12 cellular contexts compared by ENCODE assay signal in genomic region chr22:46110215-46110614, GRCh38. TPM values are rescaled to one million over a fixed set of nuclear protein-coding genes. Genes with fewer than 3 reads are reported as not detected.
DNase-seq lines count a peak whose midpoint lies in the region; ATAC-seq and TF ChIP-seq lines count a peak whose summit lies in the region.
"Had no signal": no experiment of that assay in that cellular context is flagged by ENCODE, and none has a peak within 500 bp of the region (broad histone marks: within the 10 kb centered on the region; RNA-seq: fewer than 3 reads in every experiment).

No MANE protein-coding gene starts in this region.

- no peak overlapping the region for H2BK5ac ChIP-seq in mesendoderm (ENCODE audit: low read length)

- no peak overlapping the region for H4K8ac ChIP-seq in mesendoderm (ENCODE audit: low read depth, low read length)

- H3K27ac Mint-ChIP-seq in HFFc6, result peak overlapping the region; percentile 49

- no peak overlapping the region for H2BK120ac ChIP-seq in mesendoderm (ENCODE audit: low read depth, low read length)

- intact Hi-C loops in breast epithelium (cut with DNase I; ENCODE audit: low total_unique reads), result loop anchor here (5.0 kb wide), 1 partner anchor 1032 kb away; no protein-coding TSS in a partner anchor

- H3K36me3 ChIP-seq in breast epithelium (no peaks in the 10 kb centered on the region), mesendoderm (ENCODE audit: control insufficient read depth, insufficient read depth, low read length) (no peaks in the 10 kb centered on the region)

- H4K5ac ChIP-seq in mesendoderm (ENCODE audit: low read length), result no peak overlapping the region

- H2BK15ac ChIP-seq in mesendoderm (replicated peaks; ENCODE audit: low read depth), result no peak overlapping the region

- POLR2A ChIA-PET in AG04450 (lab: Yijun Ruan, JAX), result no interaction called here

- peak overlapping the region; percentile 58 for H3K56ac ChIP-seq in mesendoderm (ENCODE audit: low read length)

- peaks cover 10% of the 10 kb centered on the region; the same call in 1 of the 2 replicates for H3K36me3 Mint-ChIP-seq in HFFc6 (ENCODE audit: low read depth)

- no peaks in the 10 kb centered on the region for H3K79me2 ChIP-seq in mesendoderm (ENCODE audit: control insufficient read depth, insufficient read depth, low read length)

- no peaks in the 10 kb centered on the region; the same call in 1 of the 2 replicates for H3K9me3 Mint-ChIP-seq in HFFc6

- H3K79me1 ChIP-seq in mesendoderm (ENCODE audit: low read length), result no peaks in the 10 kb centered on the region

- no peak overlapping the region for H3K4ac ChIP-seq in mesendoderm (ENCODE audit: low read depth, low read length)

- peaks cover 48% of the 10 kb centered on the region for H3K27me3 Mint-ChIP-seq in HFFc6 (ENCODE audit: insufficient read depth)

- H3K4me1 Mint-ChIP-seq in HFFc6 (ENCODE audit: low read depth), result peaks cover 35% of the 10 kb centered on the region

- WGBS in mesendoderm (ENCODE audit: extremely low coverage, insufficient coverage, low lambda C conversion rate), result no CpG with 5 or more reads among the region's 9 CpGs

- H3K27me3 ChIP-seq in AG04450 (ENCODE audit: control insufficient read depth, insufficient read depth, low read length) (no peaks in the 10 kb centered on the region), breast epithelium (no peaks in the 10 kb centered on the region), mesendoderm (ENCODE audit: insufficient read depth, low read length, poor library complexity) (no peaks in the 10 kb centered on the region)

- no peaks in the 10 kb centered on the region; the same call in 1 of the 2 replicates for H3K9me3 ChIP-seq in AG04450 (ENCODE audit: control insufficient read depth, insufficient read depth, low read length)
- no peaks in the 10 kb centered on the region for H3K9me3 ChIP-seq in breast epithelium

- ATAC-seq in HG02588 (IDR thresholded peaks at IDR 0.05; ENCODE audit: unreplicated experiment) (no peak), GM21723 (IDR thresholded peaks at IDR 0.05; ENCODE audit: unreplicated experiment) (no peak), HG02852 (IDR thresholded peaks at IDR 0.05; ENCODE audit: unreplicated experiment) (no peak)

- H2AK5ac ChIP-seq in mesendoderm (ENCODE audit: low read length), result no peak overlapping the region

- H3K27ac ChIP-seq in AG04450 (ENCODE audit: low read depth, low read length) (peak overlapping the region; percentile 31), breast epithelium (peak overlapping the region; percentile 99 to 100), mesendoderm (ENCODE audit: low read depth, low read length) (no peak overlapping the region)
- H3K27ac ChIP-seq: HL-60 had no signal

- CTCF ChIA-PET in AG04450 (lab: Charles Lee), result interaction anchor here (0.6 to 3.4 kb wide), 2 partner anchors 79 to 104 kb away, joined by 3 to 17 read pairs; no protein-coding TSS in a partner anchor

- TF ChIP-seq CTCF in AG04450 (IDR thresholded peaks at IDR 0.05; ENCODE audit: low read depth, low read length) (no peak), HFFc6 (IDR thresholded peaks at IDR 0.05) (no peak), breast epithelium (IDR thresholded peaks at IDR 0.05) (no peak)

- no peak overlapping the region for H3K18ac ChIP-seq in mesendoderm (ENCODE audit: low read length)

- H3K4me3 ChIP-seq in AG04450 (ENCODE audit: low read depth, low read length) (no peak overlapping the region), breast epithelium (no peak overlapping the region), mesendoderm (ENCODE audit: low read length) (no peak overlapping the region)

- no peak overlapping the region for H3K9ac ChIP-seq in mesendoderm (ENCODE audit: low read length)

- no peak overlapping the region for H3K23ac ChIP-seq in mesendoderm (ENCODE audit: low read length)

- H3K4me1 ChIP-seq in breast epithelium (peaks cover 52 to 58% of the 10 kb centered on the region in 2 donors), mesendoderm (ENCODE audit: control insufficient read depth, low read depth, low read length) (no peaks in the 10 kb centered on the region)

- no peak overlapping the region for H3K4me2 ChIP-seq in mesendoderm (ENCODE audit: low read length)

- no peak overlapping the region for H3K4me3 Mint-ChIP-seq in HFFc6

- DNase-seq in AG04450 (ENCODE audit: low read depth, low spot score) (no peak), HFFc6 (no peak), breast epithelium (ENCODE audit: low spot score in 2 of 2) (no peak), mesendoderm (peak; percentile 58), NCI-H1105 (lab: John Stamatoyannopoulos, UW) (no peak)
- DNase-seq: DND-41; effector CD8-positive, alpha-beta T cell; NCI-H524 treated with DMSO at 0.1 percent for 48 hours had no signal

- TF ChIP-seq POLR2A in breast epithelium (IDR thresholded peaks at IDR 0.05), result no peak

RNA-seq across cellular contexts. Expression of gene PPARA, which starts 40.1 kb away (rescaled TPM):
- polyA plus RNA-seq in AG04450 (2011; rRNA removed), result 8.5 and 10.4 TPM in 2 replicates
- polyA minus RNA-seq in AG04450 (2011; rRNA and poly(A)+ RNA removed), result 11.5 and 14.1 TPM in 2 replicates
- 10 to 100 TPM; 14.1 to 16.0 (median 15.1) TPM for total RNA-seq in HFFc6 (2021; fragmentation: NEBNext Ultra II Directional; extraction: Animal tissue kit (Norgen Biotek cat#: 25700))
- 10 to 100 TPM; 15.2 to 31.0 (median 22.3) TPM for total RNA-seq in breast epithelium
- 0.49 TPM for polyA plus RNA-seq in mesendoderm (2013, experiment 1 of 2)
- polyA plus RNA-seq in mesendoderm (2013, experiment 2 of 2), result 0.69 TPM
